In the genomic region with DNA sequence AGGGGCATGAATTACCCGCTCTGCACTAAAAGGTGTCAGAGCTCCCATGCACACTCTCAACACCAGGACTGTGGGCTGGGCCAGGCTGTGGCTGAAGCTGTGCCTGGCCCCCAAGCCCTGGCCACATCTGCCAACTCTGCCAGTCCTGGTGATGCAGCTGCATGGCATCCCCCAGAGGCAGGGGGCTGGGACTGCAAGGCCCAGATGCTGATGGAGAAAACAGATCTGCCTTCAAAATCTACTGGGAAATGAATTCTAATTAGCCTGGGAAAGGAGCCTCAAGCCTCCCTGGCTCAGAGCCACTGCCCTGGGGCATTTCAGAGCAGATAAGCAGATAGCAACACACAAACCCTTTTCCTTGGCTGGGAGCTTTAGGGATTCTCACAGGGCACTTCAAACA, we compare ENCODE assay signal across 7 cellular contexts. TPM values are rescaled to one million over a fixed set of nuclear protein-coding genes. Genes with fewer than 3 reads are reported as not detected.
DNase-seq lines count a peak whose midpoint lies in the region; ATAC-seq and TF ChIP-seq lines count a peak whose summit lies in the region.
"Had no signal": no experiment of that assay in that cellular context is flagged by ENCODE, and none has a peak within 500 bp of the region (broad histone marks: within the 10 kb centered on the region; RNA-seq: fewer than 3 reads in every experiment).

No MANE protein-coding gene starts in this region.

- H3K27me3 ChIP-seq in GM06990 (replicated peaks; ENCODE audit: control insufficient read depth, insufficient read depth, low read length) (no peaks in the 10 kb centered on the region), suprapubic skin (peaks cover 16% of the 10 kb centered on the region)

- DNase-seq in GM06990 (ENCODE audit: extremely low read depth, insufficient read length), result no peak
- peak; percentile 69 for DNase-seq in NCI-H2196 (lab: John Stamatoyannopoulos, UW; ENCODE audit: unreplicated experiment)
- peak; percentile 75 to 81 for DNase-seq in hippocampal formation (lab: John Stamatoyannopoulos, UW)
- no peak for DNase-seq in cortex of kidney (lab: John Stamatoyannopoulos, UW)
- no peak for DNase-seq in suprapubic skin (ENCODE audit: low spot score in 2 of 2)
- DNase-seq: activated gamma-delta T cell treated with Interleukin-2 at 50 U/mL for 16 hours had no signal

- TF ChIP-seq CTCF in GM06990 (IDR thresholded peaks at IDR 0.05; ENCODE audit: insufficient read depth, low read length, poor library complexity, severe bottlenecking) (peak; percentile 46), suprapubic skin (IDR thresholded peaks at IDR 0.05) (no peak)

- H3K4me1 ChIP-seq in suprapubic skin, result peaks cover 15% of the 10 kb centered on the region

- no peak for ATAC-seq in HG03439 (IDR thresholded peaks at IDR 0.05; ENCODE audit: unreplicated experiment)

- no peak overlapping the region for H3K27ac ChIP-seq in suprapubic skin

- no peak for TF ChIP-seq EP300 in suprapubic skin (IDR thresholded peaks at IDR 0.05)

- no peaks in the 10 kb centered on the region for H3K9me3 ChIP-seq in suprapubic skin

- H3K36me3 ChIP-seq in GM06990 (ENCODE audit: control insufficient read depth, insufficient read depth, low read length) (no peaks in the 10 kb centered on the region), suprapubic skin (no peaks in the 10 kb centered on the region)

- 78% methylated on average over 1 of the region's 1 CpG for WGBS in suprapubic skin

- no peak for TF ChIP-seq POLR2A in suprapubic skin (IDR thresholded peaks at IDR 0.05)

- H3K4me3 ChIP-seq in GM06990 (replicated peaks; ENCODE audit: low read depth, low read length) (no peak overlapping the region), suprapubic skin (no peak overlapping the region)

RNA-seq across cellular contexts. Expression of a gene that starts 3.4 kb away (rescaled TPM):
- under 1 TPM in 3 of 4 donors, not detected in 1; 0.17 to 0.73 (median 0.30) TPM for total RNA-seq in suprapubic skin

RNA-seq across cellular contexts. Expression of a gene that starts 27.4 kb away (rescaled TPM):
- total RNA-seq in suprapubic skin, result 10 to 100 TPM; 15.8 to 17.5 (median 16.5) TPM

RNA-seq across cellular contexts. Expression of a gene that starts 44.0 kb away (rescaled TPM):
- under 1 TPM in 2 of 4 donors, not detected in 2; 0.31 to 0.56 TPM for total RNA-seq in suprapubic skin

RNA-seq across cellular contexts. Expression of a gene that starts 58.6 kb away (rescaled TPM):
- 10 to 100 TPM; 36.7 to 81.4 (median 48.2) TPM for total RNA-seq in suprapubic skin

Comparison
In these comparisons a context has a peak if more than half of its experiments do, and no peak if none do; other contexts are left out.
1. DNase-seq: peak in NCI-H2196 (single experiment) and hippocampal formation (2 of 2); none in GM06990 (single experiment), cortex of kidney (single experiment) and suprapubic skin (0 of 2).